ENCODE assay signal across 1 cellular context in the genomic region with DNA sequence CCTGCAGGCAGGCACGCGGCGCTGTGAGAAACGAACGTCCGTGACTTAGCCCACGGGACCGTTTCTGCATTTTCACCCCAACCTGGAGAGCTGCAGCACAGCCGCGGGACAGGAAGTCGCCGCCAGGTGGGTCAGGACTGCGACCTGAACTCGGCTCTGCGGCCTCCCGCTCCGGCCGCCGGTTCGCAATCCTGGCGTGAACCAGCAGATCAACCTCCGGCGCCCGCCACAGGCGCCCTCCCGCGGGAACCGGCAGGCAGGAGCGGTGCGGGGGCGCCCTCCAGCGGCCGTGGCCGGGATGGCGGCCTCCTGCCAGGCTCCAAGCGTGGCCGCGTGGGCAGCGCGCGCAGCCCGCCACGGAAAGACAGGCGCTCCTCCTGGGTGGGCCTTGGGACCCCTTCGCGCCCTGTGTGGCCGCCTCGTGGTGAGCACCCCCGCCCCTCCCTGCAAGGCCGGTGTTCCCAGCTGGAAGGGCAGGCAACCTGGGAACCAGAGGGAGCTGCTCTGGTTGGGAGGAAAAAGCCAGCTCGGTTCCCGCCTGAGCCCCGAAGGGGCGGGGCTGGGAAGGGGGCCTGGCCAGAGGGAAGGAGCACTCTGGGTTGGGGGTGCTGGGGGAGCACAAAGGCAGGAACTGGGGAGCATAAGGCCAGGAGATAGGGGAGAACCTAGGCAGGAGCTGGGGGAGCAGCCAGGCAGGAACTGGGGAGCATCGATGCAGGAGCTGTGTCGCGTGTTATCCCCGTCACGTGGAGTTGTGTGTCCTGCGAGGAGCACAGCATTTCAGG.
TF ChIP-seq lines count a peak whose summit lies in the region.

No MANE protein-coding gene starts in this region.

TF ChIP-seq in K562, 482 proteins besides CTCF, POLR2A, EP300 and RAD21 (continued from another document and continues in another):
- TF ChIP-seq, protein P1, sequence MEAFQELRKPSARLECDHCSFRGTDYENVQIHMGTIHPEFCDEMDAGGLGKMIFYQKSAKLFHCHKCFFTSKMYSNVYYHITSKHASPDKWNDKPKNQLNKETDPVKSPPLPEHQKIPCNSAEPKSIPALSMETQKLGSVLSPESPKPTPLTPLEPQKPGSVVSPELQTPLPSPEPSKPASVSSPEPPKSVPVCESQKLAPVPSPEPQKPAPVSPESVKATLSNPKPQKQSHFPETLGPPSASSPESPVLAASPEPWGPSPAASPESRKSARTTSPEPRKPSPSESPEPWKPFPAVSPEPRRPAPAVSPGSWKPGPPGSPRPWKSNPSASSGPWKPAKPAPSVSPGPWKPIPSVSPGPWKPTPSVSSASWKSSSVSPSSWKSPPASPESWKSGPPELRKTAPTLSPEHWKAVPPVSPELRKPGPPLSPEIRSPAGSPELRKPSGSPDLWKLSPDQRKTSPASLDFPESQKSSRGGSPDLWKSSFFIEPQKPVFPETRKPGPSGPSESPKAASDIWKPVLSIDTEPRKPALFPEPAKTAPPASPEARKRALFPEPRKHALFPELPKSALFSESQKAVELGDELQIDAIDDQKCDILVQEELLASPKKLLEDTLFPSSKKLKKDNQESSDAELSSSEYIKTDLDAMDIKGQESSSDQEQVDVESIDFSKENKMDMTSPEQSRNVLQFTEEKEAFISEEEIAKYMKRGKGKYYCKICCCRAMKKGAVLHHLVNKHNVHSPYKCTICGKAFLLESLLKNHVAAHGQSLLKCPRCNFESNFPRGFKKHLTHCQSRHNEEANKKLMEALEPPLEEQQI (IDR thresholded peaks at IDR 0.05), result no peak
- 0 out of 2 replicates have a peak, but pooled peaks have one; percentile 13 for TF ChIP-seq SPI1 (IDR thresholded peaks at IDR 0.05; ENCODE audit: borderline replicate concordance, low read depth, low read length)
- TF ChIP-seq, protein P2, sequence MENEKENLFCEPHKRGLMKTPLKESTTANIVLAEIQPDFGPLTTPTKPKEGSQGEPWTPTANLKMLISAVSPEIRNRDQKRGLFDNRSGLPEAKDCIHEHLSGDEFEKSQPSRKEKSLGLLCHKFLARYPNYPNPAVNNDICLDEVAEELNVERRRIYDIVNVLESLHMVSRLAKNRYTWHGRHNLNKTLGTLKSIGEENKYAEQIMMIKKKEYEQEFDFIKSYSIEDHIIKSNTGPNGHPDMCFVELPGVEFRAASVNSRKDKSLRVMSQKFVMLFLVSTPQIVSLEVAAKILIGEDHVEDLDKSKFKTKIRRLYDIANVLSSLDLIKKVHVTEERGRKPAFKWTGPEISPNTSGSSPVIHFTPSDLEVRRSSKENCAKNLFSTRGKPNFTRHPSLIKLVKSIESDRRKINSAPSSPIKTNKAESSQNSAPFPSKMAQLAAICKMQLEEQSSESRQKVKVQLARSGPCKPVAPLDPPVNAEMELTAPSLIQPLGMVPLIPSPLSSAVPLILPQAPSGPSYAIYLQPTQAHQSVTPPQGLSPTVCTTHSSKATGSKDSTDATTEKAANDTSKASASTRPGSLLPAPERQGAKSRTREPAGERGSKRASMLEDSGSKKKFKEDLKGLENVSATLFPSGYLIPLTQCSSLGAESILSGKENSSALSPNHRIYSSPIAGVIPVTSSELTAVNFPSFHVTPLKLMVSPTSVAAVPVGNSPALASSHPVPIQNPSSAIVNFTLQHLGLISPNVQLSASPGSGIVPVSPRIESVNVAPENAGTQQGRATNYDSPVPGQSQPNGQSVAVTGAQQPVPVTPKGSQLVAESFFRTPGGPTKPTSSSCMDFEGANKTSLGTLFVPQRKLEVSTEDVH (IDR thresholded peaks at IDR 0.05; ENCODE audit: low read depth, partially characterized antibody), result peak; percentile 33
- TF ChIP-seq, protein P3, sequence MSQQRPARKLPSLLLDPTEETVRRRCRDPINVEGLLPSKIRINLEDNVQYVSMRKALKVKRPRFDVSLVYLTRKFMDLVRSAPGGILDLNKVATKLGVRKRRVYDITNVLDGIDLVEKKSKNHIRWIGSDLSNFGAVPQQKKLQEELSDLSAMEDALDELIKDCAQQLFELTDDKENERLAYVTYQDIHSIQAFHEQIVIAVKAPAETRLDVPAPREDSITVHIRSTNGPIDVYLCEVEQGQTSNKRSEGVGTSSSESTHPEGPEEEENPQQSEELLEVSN (IDR thresholded peaks at IDR 0.05; ENCODE audit: borderline replicate concordance in 1 of 2, extremely low read depth in 1 of 2, insufficient read depth in 1 of 2, insufficient read length in 1 of 2, low read depth in 1 of 2, low read length in 1 of 2, poor library complexity in 1 of 2, severe bottlenecking in 1 of 2), result peak; percentile 71 to 94
- TF ChIP-seq, protein P4, sequence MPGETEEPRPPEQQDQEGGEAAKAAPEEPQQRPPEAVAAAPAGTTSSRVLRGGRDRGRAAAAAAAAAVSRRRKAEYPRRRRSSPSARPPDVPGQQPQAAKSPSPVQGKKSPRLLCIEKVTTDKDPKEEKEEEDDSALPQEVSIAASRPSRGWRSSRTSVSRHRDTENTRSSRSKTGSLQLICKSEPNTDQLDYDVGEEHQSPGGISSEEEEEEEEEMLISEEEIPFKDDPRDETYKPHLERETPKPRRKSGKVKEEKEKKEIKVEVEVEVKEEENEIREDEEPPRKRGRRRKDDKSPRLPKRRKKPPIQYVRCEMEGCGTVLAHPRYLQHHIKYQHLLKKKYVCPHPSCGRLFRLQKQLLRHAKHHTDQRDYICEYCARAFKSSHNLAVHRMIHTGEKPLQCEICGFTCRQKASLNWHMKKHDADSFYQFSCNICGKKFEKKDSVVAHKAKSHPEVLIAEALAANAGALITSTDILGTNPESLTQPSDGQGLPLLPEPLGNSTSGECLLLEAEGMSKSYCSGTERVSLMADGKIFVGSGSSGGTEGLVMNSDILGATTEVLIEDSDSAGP (CRISPR knock-in tag; IDR thresholded peaks at IDR 0.05), result no peak; the same call in 1 of the 2 replicates
- TF ChIP-seq, protein P5, sequence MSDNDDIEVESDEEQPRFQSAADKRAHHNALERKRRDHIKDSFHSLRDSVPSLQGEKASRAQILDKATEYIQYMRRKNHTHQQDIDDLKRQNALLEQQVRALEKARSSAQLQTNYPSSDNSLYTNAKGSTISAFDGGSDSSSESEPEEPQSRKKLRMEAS (CRISPR knock-in tag; IDR thresholded peaks at IDR 0.05), result peak; percentile 85
- peak in 1 of 2 experiments; percentile 53; a peak in 2 of 4 replicates for TF ChIP-seq RCOR1 (IDR thresholded peaks at IDR 0.05; ENCODE audit: borderline replicate concordance in 1 of 2, low read depth in 2 of 2, low read length in 2 of 2)
- no peak for TF ChIP-seq POLR2B (IDR thresholded peaks at IDR 0.05; ENCODE audit: low read depth, partially characterized antibody)
- peak; percentile 39 for TF ChIP-seq HNRNPLL (IDR thresholded peaks at IDR 0.05; ENCODE audit: low read depth, low read length, poor library complexity, severe bottlenecking)
- TF ChIP-seq SMAD4 (CRISPR knock-in tag; conservative IDR thresholded peaks at IDR 0.05), result peak; percentile 82
- peak; percentile 18 for TF ChIP-seq CREB1 (IDR thresholded peaks at IDR 0.05)
- TF ChIP-seq CREB1 (CRISPR knock-in tag; IDR thresholded peaks at IDR 0.05), result no peak; the same call in 1 of the 2 replicates
- TF ChIP-seq KAT2B (IDR thresholded peaks at IDR 0.05; ENCODE audit: low read depth, low read length), result no peak
- TF ChIP-seq, protein P6, sequence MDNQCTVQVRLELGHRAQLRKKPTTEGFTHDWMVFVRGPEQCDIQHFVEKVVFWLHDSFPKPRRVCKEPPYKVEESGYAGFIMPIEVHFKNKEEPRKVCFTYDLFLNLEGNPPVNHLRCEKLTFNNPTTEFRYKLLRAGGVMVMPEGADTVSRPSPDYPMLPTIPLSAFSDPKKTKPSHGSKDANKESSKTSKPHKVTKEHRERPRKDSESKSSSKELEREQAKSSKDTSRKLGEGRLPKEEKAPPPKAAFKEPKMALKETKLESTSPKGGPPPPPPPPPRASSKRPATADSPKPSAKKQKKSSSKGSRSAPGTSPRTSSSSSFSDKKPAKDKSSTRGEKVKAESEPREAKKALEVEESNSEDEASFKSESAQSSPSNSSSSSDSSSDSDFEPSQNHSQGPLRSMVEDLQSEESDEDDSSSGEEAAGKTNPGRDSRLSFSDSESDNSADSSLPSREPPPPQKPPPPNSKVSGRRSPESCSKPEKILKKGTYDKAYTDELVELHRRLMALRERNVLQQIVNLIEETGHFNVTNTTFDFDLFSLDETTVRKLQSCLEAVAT (IDR thresholded peaks at IDR 0.05), result peak in 1 of 2 experiments; percentile 86; a peak in 2 of 4 replicates
- TF ChIP-seq, protein P7, sequence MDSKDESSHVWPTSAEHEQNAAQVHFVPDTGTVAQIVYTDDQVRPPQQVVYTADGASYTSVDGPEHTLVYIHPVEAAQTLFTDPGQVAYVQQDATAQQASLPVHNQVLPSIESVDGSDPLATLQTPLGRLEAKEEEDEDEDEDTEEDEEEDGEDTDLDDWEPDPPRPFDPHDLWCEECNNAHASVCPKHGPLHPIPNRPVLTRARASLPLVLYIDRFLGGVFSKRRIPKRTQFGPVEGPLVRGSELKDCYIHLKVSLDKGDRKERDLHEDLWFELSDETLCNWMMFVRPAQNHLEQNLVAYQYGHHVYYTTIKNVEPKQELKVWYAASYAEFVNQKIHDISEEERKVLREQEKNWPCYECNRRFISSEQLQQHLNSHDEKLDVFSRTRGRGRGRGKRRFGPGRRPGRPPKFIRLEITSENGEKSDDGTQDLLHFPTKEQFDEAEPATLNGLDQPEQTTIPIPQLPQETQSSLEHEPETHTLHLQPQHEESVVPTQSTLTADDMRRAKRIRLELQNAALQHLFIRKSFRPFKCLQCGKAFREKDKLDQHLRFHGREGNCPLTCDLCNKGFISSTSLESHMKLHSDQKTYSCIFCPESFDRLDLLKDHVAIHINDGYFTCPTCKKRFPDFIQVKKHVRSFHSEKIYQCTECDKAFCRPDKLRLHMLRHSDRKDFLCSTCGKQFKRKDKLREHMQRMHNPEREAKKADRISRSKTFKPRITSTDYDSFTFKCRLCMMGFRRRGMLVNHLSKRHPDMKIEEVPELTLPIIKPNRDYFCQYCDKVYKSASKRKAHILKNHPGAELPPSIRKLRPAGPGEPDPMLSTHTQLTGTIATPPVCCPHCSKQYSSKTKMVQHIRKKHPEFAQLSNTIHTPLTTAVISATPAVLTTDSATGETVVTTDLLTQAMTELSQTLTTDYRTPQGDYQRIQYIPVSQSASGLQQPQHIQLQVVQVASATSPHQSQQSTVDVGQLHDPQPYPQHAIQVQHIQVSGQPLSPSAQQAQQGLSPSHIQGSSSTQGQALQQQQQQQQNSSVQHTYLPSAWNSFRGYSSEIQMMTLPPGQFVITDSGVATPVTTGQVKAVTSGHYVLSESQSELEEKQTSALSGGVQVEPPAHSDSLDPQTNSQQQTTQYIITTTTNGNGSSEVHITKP (IDR thresholded peaks at IDR 0.05; ENCODE audit: partially characterized antibody), result no peak
- TF ChIP-seq, protein P8, sequence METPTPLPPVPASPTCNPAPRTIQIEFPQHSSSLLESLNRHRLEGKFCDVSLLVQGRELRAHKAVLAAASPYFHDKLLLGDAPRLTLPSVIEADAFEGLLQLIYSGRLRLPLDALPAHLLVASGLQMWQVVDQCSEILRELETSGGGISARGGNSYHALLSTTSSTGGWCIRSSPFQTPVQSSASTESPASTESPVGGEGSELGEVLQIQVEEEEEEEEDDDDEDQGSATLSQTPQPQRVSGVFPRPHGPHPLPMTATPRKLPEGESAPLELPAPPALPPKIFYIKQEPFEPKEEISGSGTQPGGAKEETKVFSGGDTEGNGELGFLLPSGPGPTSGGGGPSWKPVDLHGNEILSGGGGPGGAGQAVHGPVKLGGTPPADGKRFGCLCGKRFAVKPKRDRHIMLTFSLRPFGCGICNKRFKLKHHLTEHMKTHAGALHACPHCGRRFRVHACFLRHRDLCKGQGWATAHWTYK (CRISPR knock-in tag; IDR thresholded peaks at IDR 0.05), result peak; percentile 99
- TF ChIP-seq MYC (IDR thresholded peaks at IDR 0.05; ENCODE audit: low read depth, low read length), result peak; percentile 91
- TF ChIP-seq MYC (CRISPR knock-in tag; IDR thresholded peaks at IDR 0.05; ENCODE audit: borderline replicate concordance, low read depth), result no peak
- TF ChIP-seq, protein P9, sequence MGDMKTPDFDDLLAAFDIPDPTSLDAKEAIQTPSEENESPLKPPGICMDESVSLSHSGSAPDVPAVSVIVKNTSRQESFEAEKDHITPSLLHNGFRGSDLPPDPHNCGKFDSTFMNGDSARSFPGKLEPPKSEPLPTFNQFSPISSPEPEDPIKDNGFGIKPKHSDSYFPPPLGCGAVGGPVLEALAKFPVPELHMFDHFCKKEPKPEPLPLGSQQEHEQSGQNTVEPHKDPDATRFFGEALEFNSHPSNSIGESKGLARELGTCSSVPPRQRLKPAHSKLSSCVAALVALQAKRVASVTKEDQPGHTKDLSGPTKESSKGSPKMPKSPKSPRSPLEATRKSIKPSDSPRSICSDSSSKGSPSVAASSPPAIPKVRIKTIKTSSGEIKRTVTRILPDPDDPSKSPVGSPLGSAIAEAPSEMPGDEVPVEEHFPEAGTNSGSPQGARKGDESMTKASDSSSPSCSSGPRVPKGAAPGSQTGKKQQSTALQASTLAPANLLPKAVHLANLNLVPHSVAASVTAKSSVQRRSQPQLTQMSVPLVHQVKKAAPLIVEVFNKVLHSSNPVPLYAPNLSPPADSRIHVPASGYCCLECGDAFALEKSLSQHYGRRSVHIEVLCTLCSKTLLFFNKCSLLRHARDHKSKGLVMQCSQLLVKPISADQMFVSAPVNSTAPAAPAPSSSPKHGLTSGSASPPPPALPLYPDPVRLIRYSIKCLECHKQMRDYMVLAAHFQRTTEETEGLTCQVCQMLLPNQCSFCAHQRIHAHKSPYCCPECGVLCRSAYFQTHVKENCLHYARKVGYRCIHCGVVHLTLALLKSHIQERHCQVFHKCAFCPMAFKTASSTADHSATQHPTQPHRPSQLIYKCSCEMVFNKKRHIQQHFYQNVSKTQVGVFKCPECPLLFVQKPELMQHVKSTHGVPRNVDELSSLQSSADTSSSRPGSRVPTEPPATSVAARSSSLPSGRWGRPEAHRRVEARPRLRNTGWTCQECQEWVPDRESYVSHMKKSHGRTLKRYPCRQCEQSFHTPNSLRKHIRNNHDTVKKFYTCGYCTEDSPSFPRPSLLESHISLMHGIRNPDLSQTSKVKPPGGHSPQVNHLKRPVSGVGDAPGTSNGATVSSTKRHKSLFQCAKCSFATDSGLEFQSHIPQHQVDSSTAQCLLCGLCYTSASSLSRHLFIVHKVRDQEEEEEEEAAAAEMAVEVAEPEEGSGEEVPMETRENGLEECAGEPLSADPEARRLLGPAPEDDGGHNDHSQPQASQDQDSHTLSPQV (IDR thresholded peaks at IDR 0.05), result peak; percentile 90
- no peak for TF ChIP-seq PURB (CRISPR knock-in tag; IDR thresholded peaks at IDR 0.05; ENCODE audit: low read depth)
- TF ChIP-seq ZNF197 (CRISPR knock-in tag; IDR thresholded peaks at IDR 0.05; ENCODE audit: low read depth), result no peak
- TF ChIP-seq, protein P10, sequence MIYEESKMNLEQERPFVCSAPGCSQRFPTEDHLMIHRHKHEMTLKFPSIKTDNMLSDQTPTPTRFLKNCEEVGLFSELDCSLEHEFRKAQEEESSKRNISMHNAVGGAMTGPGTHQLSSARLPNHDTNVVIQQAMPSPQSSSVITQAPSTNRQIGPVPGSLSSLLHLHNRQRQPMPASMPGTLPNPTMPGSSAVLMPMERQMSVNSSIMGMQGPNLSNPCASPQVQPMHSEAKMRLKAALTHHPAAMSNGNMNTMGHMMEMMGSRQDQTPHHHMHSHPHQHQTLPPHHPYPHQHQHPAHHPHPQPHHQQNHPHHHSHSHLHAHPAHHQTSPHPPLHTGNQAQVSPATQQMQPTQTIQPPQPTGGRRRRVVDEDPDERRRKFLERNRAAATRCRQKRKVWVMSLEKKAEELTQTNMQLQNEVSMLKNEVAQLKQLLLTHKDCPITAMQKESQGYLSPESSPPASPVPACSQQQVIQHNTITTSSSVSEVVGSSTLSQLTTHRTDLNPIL (CRISPR knock-in tag; IDR thresholded peaks at IDR 0.05), result no peak
